ENCODE assay signal across 19 cellular contexts in the genomic region with DNA sequence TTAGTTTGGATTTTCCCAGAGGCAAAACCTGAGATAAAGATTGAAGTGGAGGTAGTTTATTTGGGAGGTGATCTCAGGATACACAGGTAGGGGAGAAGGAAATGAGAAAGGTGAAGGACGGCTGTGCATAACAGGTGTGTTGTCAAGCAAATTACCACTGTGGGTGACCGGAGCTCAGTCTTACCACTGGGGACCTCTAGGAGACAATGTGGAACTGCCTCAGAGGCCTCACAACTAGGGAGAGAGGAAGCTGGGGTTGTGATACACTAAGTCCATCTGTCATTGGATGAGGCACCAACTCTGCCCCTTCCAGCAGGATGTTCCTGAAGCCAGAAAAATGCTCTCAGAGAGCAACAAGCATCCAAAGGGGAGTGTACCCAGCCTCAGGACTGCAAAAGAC. TPM values are rescaled to one million over a fixed set of nuclear protein-coding genes. Genes with fewer than 3 reads are reported as not detected.
"Had no signal": no experiment of that assay in that cellular context is flagged by ENCODE, and none has a peak within 500 bp of the region (broad histone marks: within the 10 kb centered on the region; RNA-seq: fewer than 3 reads in every experiment).

No MANE protein-coding gene starts in this region.

- H3K4me1 Mint-ChIP-seq: activated naive CD8-positive, alpha-beta T cell treated with anti-CD3 and anti-CD28 coated beads, Interleukin-2, amount 10 ng/mL, durations not matched to agents 7 days and 5 days; nephron had no signal

- H3K36me3 ChIP-seq: brain microvascular endothelial cell, prostate gland, suprapubic skin had no signal

- H3K9me3 Mint-ChIP-seq: activated naive CD8-positive, alpha-beta T cell treated with anti-CD3 and anti-CD28 coated beads, Interleukin-2, amount 10 ng/mL, durations not matched to agents 7 days and 5 days; dendritic cell treated with granulocyte-macrophage colony-stimulating factor and Interleukin-4, amounts not matched to agents 40 ng/mL and 50 ng/mL, for 4 days; nephron; stimulated activated naive CD8-positive, alpha-beta T cell treated with anti-CD3 and anti-CD28 coated beads, Interleukin-15, Interleukin-2, amounts not matched to agents 100 ng/mL and 50 ng/mL, for 24 hours had no signal

- H3K4me1 ChIP-seq: foreskin keratinocyte, prostate gland, suprapubic skin had no signal

- H3K27me3 ChIP-seq: brain microvascular endothelial cell, foreskin keratinocyte had no signal

- ATAC-seq: foreskin keratinocyte, right cardiac atrium had no signal

- H3K9me3 ChIP-seq: prostate gland, suprapubic skin had no signal

- H3K27me3 Mint-ChIP-seq: activated naive CD8-positive, alpha-beta T cell treated with anti-CD3 and anti-CD28 coated beads, Interleukin-2, amount 10 ng/mL, durations not matched to agents 7 days and 5 days; dendritic cell treated with granulocyte-macrophage colony-stimulating factor and Interleukin-4, amounts not matched to agents 40 ng/mL and 50 ng/mL, for 4 days had no signal

- H3K4me3 ChIP-seq: prostate gland, suprapubic skin had no signal

- H3K27ac Mint-ChIP-seq: activated naive CD8-positive, alpha-beta T cell treated with anti-CD3 and anti-CD28 coated beads, Interleukin-2, amount 10 ng/mL, durations not matched to agents 7 days and 5 days; dendritic cell treated with granulocyte-macrophage colony-stimulating factor and Interleukin-4, amounts not matched to agents 40 ng/mL and 50 ng/mL, for 4 days; nephron; stimulated activated naive CD8-positive, alpha-beta T cell treated with anti-CD3 and anti-CD28 coated beads, Interleukin-15, Interleukin-2, amounts not matched to agents 100 ng/mL and 50 ng/mL, for 24 hours had no signal

- H3K36me3 Mint-ChIP-seq: activated naive CD8-positive, alpha-beta T cell treated with anti-CD3 and anti-CD28 coated beads, Interleukin-2, amount 10 ng/mL, durations not matched to agents 7 days and 5 days had no signal

- DNase-seq: activated CD4-positive, alpha-beta T cell treated with anti-CD3 and anti-CD28 coated beads, Interleukin-2, amount 50 U/mL, for 1 hour; activated CD4-positive, CD25-positive, alpha-beta regulatory T cell; activated CD8-positive, alpha-beta memory T cell treated with anti-CD3 and anti-CD28 coated beads for 24 hours; activated naive CD4-positive, alpha-beta T cell; activated naive CD8-positive, alpha-beta T cell treated with anti-CD3 and anti-CD28 coated beads, Interleukin-2, amount 10 ng/mL, durations not matched to agents 7 days and 5 days; anterior cingulate cortex; brain microvascular endothelial cell; effector memory CD4-positive, alpha-beta T cell; foreskin keratinocyte; glutamatergic neuron; nucleus accumbens; right cardiac atrium; small intestine; trophoblast cell had no signal

- H3K4me3 Mint-ChIP-seq: activated naive CD8-positive, alpha-beta T cell treated with anti-CD3 and anti-CD28 coated beads, Interleukin-2, amount 10 ng/mL, durations not matched to agents 7 days and 5 days; dendritic cell treated with granulocyte-macrophage colony-stimulating factor and Interleukin-4, amounts not matched to agents 40 ng/mL and 50 ng/mL, for 4 days; nephron; stimulated activated naive CD8-positive, alpha-beta T cell treated with anti-CD3 and anti-CD28 coated beads, Interleukin-15, Interleukin-2, amounts not matched to agents 100 ng/mL and 50 ng/mL, for 24 hours had no signal

- H3K27ac ChIP-seq: brain microvascular endothelial cell, foreskin keratinocyte, prostate gland, suprapubic skin had no signal

RNA-seq across cellular contexts. Expression of gene GRIK3, which starts 32.6 kb away (rescaled TPM):
- total RNA-seq: activated naive CD8-positive, alpha-beta T cell treated with anti-CD3 and anti-CD28 coated beads, Interleukin-2, amount 10 ng/mL, durations not matched to agents 7 days and 5 days; foreskin keratinocyte had no signal
